Comparison of ENCODE assay signal across 10 cellular contexts in genomic region chr9:129712595-129713524, GRCh38. TPM values are rescaled to one million over a fixed set of nuclear protein-coding genes. Genes with fewer than 3 reads are reported as not detected.
DNase-seq lines count a peak whose midpoint lies in the region; TF ChIP-seq lines count a peak whose summit lies in the region.
"Had no signal": no experiment of that assay in that cellular context is flagged by ENCODE, and none has a peak within 500 bp of the region (broad histone marks: within the 10 kb centered on the region; RNA-seq: fewer than 3 reads in every experiment).

No MANE protein-coding gene starts in this region.

- H3K36me3 ChIP-seq in WERI-Rb-1, result no peaks in the 10 kb centered on the region

- intact Hi-C loops in lower leg skin (cut with DNase I; ENCODE audit: low total_unique reads), result no loop called here

- WGBS in lower leg skin, 2 donors, result 51 to 53% methylated on average over 33 to 34 of the region's 34 CpGs

- H3K27ac ChIP-seq in WERI-Rb-1, result peak overlapping the region; percentile 42

- no peaks in the 10 kb centered on the region for H3K9me3 ChIP-seq in WERI-Rb-1 (ENCODE audit: severe bottlenecking)
- H3K9me3 ChIP-seq: SK-N-SH had no signal

- TF ChIP-seq POLR2A in lower leg skin (IDR thresholded peaks at IDR 0.05), result no peak

- DNase-seq in G401 (ENCODE audit: low spot score) (peak; percentile 26), WERI-Rb-1 (peak; percentile 49), fibroblast of villous mesenchyme (ENCODE audit: low read depth) (peak; percentile 55), smooth muscle cell of the brain vasculature (ENCODE audit: low read depth, low spot score) (peak; percentile 37), GF-D8 (lab: John Stamatoyannopoulos, UW) (no peak), NCI-H524 treated with DMSO at 0.1 percent for 48 hours (lab: John Stamatoyannopoulos, UW) (no peak), kidney glomerular epithelial cell (lab: John Stamatoyannopoulos, UW) (no peak), lower leg skin (ENCODE audit: low spot score in 2 of 2) (no peak)
- DNase-seq: Karpas-422, SK-N-SH had no signal

- H3K27me3 ChIP-seq in WERI-Rb-1 (ENCODE audit: insufficient read depth, low read depth, severe bottlenecking), result no peaks in the 10 kb centered on the region

- in situ Hi-C loops in G401 (cut with HindIII; ENCODE audit: low sequenced_read_pairs), result no loop called here

- TF ChIP-seq CTCF in WERI-Rb-1 (IDR thresholded peaks at IDR 0.05; ENCODE audit: low read depth, low read length) (no peak), fibroblast of villous mesenchyme (IDR thresholded peaks at IDR 0.05; ENCODE audit: insufficient read depth, low read depth, low read length) (no peak), lower leg skin (IDR thresholded peaks at IDR 0.05) (no peak)

- H3K4me3 ChIP-seq in WERI-Rb-1 (ENCODE audit: low read depth, low read length) (no peak overlapping the region), fibroblast of villous mesenchyme (ENCODE audit: low read depth, low read length) (peak overlapping the region; percentile 12), lower leg skin (ENCODE audit: low read depth, poor library complexity, severe bottlenecking) (no peak overlapping the region)

RNA-seq across cellular contexts. Expression of gene PTGES, which starts 40.0 kb away (rescaled TPM):
- 2.5 and 4.8 TPM in 2 replicates for total RNA-seq in G401 (2014; rRNA removed; shearing (Covaris generic))
- total RNA-seq in fibroblast of villous mesenchyme, result 8.7 and 16.0 TPM in 2 replicates
- total RNA-seq in lower leg skin, result 10 to 100 TPM; 14.4 to 28.7 (median 23.2) TPM

RNA-seq across cellular contexts. Expression of gene PRRX2, which starts 47.4 kb away (rescaled TPM):
- not detected in 2 replicates for total RNA-seq in G401 (2014; rRNA removed; shearing (Covaris generic))
- under 0.01 and 1.6 TPM in 2 replicates for total RNA-seq in fibroblast of villous mesenchyme
- 10 to 100 TPM; 10.7 to 24.1 (median 16.6) TPM for total RNA-seq in lower leg skin

Comparison
In these comparisons a context has a peak if more than half of its experiments do, and no peak if none do; other contexts are left out.
1. DNase-seq: peak in G401 (single experiment), WERI-Rb-1 (single experiment), fibroblast of villous mesenchyme (single experiment) and smooth muscle cell of the brain vasculature (single experiment); none in GF-D8 (single experiment), NCI-H524 treated with DMSO at 0.1 percent for 48 hours (single experiment), kidney glomerular epithelial cell (single experiment) and lower leg skin (0 of 2).